15 cellular contexts compared by ENCODE assay signal in genomic region chr13:26541041-26541440, GRCh38.
"Had no signal": no experiment of that assay in that cellular context is flagged by ENCODE, and none has a peak within 500 bp of the region (broad histone marks: within the 10 kb centered on the region; RNA-seq: fewer than 3 reads in every experiment).

No MANE protein-coding gene starts in this region.

- H3K4me1 ChIP-seq: prostate gland, upper lobe of left lung had no signal

- H3K27ac ChIP-seq: prostate gland, stomach, tibial artery, upper lobe of left lung had no signal

- H3K4me3 ChIP-seq: dorsolateral prefrontal cortex, lung, prostate gland, right atrium auricular region, smooth muscle cell, stomach, tibial artery, upper lobe of left lung had no signal

- H3K36me3 ChIP-seq: prostate gland, right atrium auricular region, stomach, tibial artery, upper lobe of left lung had no signal

- DNase-seq: effector CD4-positive, alpha-beta T cell; kidney; natural killer cell; stimulated activated CD4-positive, alpha-beta T cell treated with anti-CD3 and anti-CD28 coated beads, Interleukin-12 subunit alpha, Interleukin-12 subunit beta, amount 100 ng/mL, for 4 hours; stimulated activated CD4-positive, alpha-beta T cell treated with anti-CD3 and anti-CD28 coated beads, Interleukin-1b, Interleukin-23, amount 100 ng/mL, for 48 hours; stimulated activated CD4-positive, alpha-beta T cell treated with anti-CD3 and anti-CD28 coated beads, Interleukin-4, amount 100 ng/mL, for 1 hour; stimulated activated naive CD4-positive, alpha-beta T cell treated with Interleukin-2 at 50 U/mL for 16 hours; stomach; tibial artery; upper lobe of left lung had no signal

- H3K27me3 ChIP-seq: dorsolateral prefrontal cortex, right atrium auricular region, upper lobe of left lung had no signal

- H3K9me3 ChIP-seq: prostate gland, right atrium auricular region, stomach, tibial artery, upper lobe of left lung had no signal
